ENCODE assay signal across 10 cellular contexts in the genomic region with DNA sequence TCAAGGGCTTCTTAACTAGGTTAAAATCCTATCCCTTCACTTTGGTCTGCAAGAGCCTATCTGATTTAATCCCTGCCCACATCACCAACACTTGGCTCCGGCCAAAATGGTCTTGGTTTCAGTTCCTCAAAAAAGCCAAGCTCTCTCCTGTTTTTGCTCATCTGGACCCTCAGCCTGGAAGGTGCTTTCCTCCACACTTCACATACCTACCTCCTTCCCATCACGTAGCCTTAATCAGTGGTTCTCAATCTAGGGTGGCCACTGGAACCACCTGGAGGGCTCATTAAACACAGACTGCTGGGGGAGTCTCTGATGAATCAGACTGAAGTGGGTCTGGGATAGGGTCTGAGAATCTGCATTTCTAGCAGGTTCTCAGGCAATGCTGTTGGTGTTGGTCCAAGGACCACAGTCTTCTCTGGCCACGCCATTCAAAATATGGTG.
DNase-seq lines count a peak whose midpoint lies in the region; ATAC-seq and TF ChIP-seq lines count a peak whose summit lies in the region.
"Had no signal": no experiment of that assay in that cellular context is flagged by ENCODE, and none has a peak within 500 bp of the region (broad histone marks: within the 10 kb centered on the region; RNA-seq: fewer than 3 reads in every experiment).

No MANE protein-coding gene starts in this region.

- ATAC-seq in GM19452 (IDR thresholded peaks at IDR 0.05; ENCODE audit: unreplicated experiment) (peak; percentile 98), HG02970 (IDR thresholded peaks at IDR 0.05; ENCODE audit: low FRiP score, unreplicated experiment) (peak; percentile 89)
- no peak for ATAC-seq in activated naive CD8-positive, alpha-beta T cell treated with anti-CD3 and anti-CD28 coated beads, Interleukin-2, amount 50 U/mL, for 24 hours

- TF ChIP-seq CTCF in GM13976 (IDR thresholded peaks at IDR 0.05; ENCODE audit: borderline replicate concordance, control extremely low read depth, extremely low read depth, insufficient read depth, missing control alignments) (no peak), glutamatergic neuron (IDR thresholded peaks at IDR 0.05; ENCODE audit: partially characterized antibody, unreplicated experiment) (no peak)

- in situ Hi-C loops in GM13976 (cut with MboI; ENCODE audit: low sequenced_read_pairs, unreplicated experiment) = no loop called here

- no peak overlapping the region for H3K4me3 Mint-ChIP-seq in glutamatergic neuron (ENCODE audit: unreplicated experiment)
- no peak overlapping the region for H3K4me3 Mint-ChIP-seq in activated naive CD8-positive, alpha-beta T cell treated with anti-CD3 and anti-CD28 coated beads, Interleukin-2, amount 50 U/mL, for 24 hours

- H3K27me3 Mint-ChIP-seq in glutamatergic neuron (ENCODE audit: unreplicated experiment) = peaks cover 6% of the 10 kb centered on the region
- H3K27me3 Mint-ChIP-seq in activated naive CD8-positive, alpha-beta T cell treated with anti-CD3 and anti-CD28 coated beads, Interleukin-2, amount 50 U/mL, for 24 hours = no peaks in the 10 kb centered on the region

- no peaks in the 10 kb centered on the region for H3K27me3 ChIP-seq in Karpas-422 (ENCODE audit: low read length)

- no peak overlapping the region for H3K27ac Mint-ChIP-seq in glutamatergic neuron (ENCODE audit: unreplicated experiment)
- no peak overlapping the region for H3K27ac Mint-ChIP-seq in activated naive CD8-positive, alpha-beta T cell treated with anti-CD3 and anti-CD28 coated beads, Interleukin-2, amount 50 U/mL, for 24 hours

- peaks cover 12% of the 10 kb centered on the region; the same call in 1 of the 2 replicates for H4K20me1 ChIP-seq in Karpas-422 (ENCODE audit: insufficient read depth, low read depth, low read length)

- H3K27ac ChIP-seq in Karpas-422 (ENCODE audit: low read length) = no peak overlapping the region
- H3K27ac ChIP-seq: C4-2B had no signal

- no peaks in the 10 kb centered on the region for H3K4me1 ChIP-seq in Karpas-422 (ENCODE audit: low read length)

- H3K4me2 ChIP-seq in Karpas-422 (ENCODE audit: low read depth, low read length, poor library complexity, severe bottlenecking) = no peak overlapping the region

- H2AFZ ChIP-seq in Karpas-422 (ENCODE audit: low read length) = no peak overlapping the region

- H3K36me3 Mint-ChIP-seq in glutamatergic neuron (ENCODE audit: unreplicated experiment) = peaks cover 15% of the 10 kb centered on the region
- peaks cover 78% of the 10 kb centered on the region for H3K36me3 Mint-ChIP-seq in activated naive CD8-positive, alpha-beta T cell treated with anti-CD3 and anti-CD28 coated beads, Interleukin-2, amount 50 U/mL, for 24 hours (ENCODE audit: low read depth)

- no peaks in the 10 kb centered on the region for H3K36me3 ChIP-seq in Karpas-422 (ENCODE audit: insufficient read depth, low read length)

- H3K4me3 ChIP-seq in Karpas-422 (ENCODE audit: low read length) = no peak overlapping the region

- H3K9me3 ChIP-seq in Karpas-422 (ENCODE audit: low read length) = no peaks in the 10 kb centered on the region

- H3K4me1 Mint-ChIP-seq in glutamatergic neuron (ENCODE audit: low read depth, unreplicated experiment) = peaks cover 13% of the 10 kb centered on the region
- peaks cover 3% of the 10 kb centered on the region for H3K4me1 Mint-ChIP-seq in activated naive CD8-positive, alpha-beta T cell treated with anti-CD3 and anti-CD28 coated beads, Interleukin-2, amount 50 U/mL, for 24 hours

- H3K9me2 ChIP-seq in Karpas-422 (replicated peaks; ENCODE audit: insufficient read depth, low read length) = no peaks in the 10 kb centered on the region

- H3K9ac ChIP-seq in Karpas-422 (ENCODE audit: low read length) = no peak overlapping the region

- DNase-seq in GM13976 (ENCODE audit: low spot score) = peak; percentile 59
- DNase-seq in NOMO-1 treated with DMSO at 0.1 percent for 48 hours (lab: John Stamatoyannopoulos, UW; ENCODE audit: unreplicated experiment) = peak; percentile 45
- DNase-seq in iPS-NIHi11 (ENCODE audit: low spot score) = no peak
- no peak for DNase-seq in glutamatergic neuron
- DNase-seq in Karpas-422 = no peak
- no peak for DNase-seq in activated naive CD8-positive, alpha-beta T cell treated with anti-CD3 and anti-CD28 coated beads, Interleukin-2, amount 50 U/mL, for 24 hours
- DNase-seq: effector CD8-positive, alpha-beta T cell had no signal

- no peaks in the 10 kb centered on the region for H3K79me2 ChIP-seq in Karpas-422 (ENCODE audit: low read length)

- peaks cover 6% of the 10 kb centered on the region for H3K9me3 Mint-ChIP-seq in glutamatergic neuron (ENCODE audit: unreplicated experiment)
- peaks cover 38% of the 10 kb centered on the region for H3K9me3 Mint-ChIP-seq in activated naive CD8-positive, alpha-beta T cell treated with anti-CD3 and anti-CD28 coated beads, Interleukin-2, amount 50 U/mL, for 24 hours

Comparison
In these comparisons a context has a peak if more than half of its experiments do, and no peak if none do; other contexts are left out.
1. DNase-seq: peak in GM13976 (single experiment) and NOMO-1 treated with DMSO at 0.1 percent for 48 hours (single experiment); none in iPS-NIHi11 (single experiment), glutamatergic neuron (single experiment), Karpas-422 (single experiment) and activated naive CD8-positive, alpha-beta T cell treated with anti-CD3 and anti-CD28 coated beads, Interleukin-2, amount 50 U/mL, for 24 hours (single experiment).